9 cellular contexts compared by ENCODE assay signal in genomic region chr1:201020040-201020591, GRCh38. TPM values are rescaled to one million over a fixed set of nuclear protein-coding genes. Genes with fewer than 3 reads are reported as not detected.
A peak's percentile ranks its signal among the peaks of the same experiment; 100 is the strongest.
DNase-seq lines count a peak whose midpoint lies in the region; ATAC-seq and TF ChIP-seq lines count a peak whose summit lies in the region.
"Had no signal": no experiment of that assay in that cellular context is flagged by ENCODE, and none has a peak within 500 bp of the region (broad histone marks: within the 10 kb centered on the region; RNA-seq: fewer than 3 reads in every experiment).

No MANE protein-coding gene starts in this region.

- H3K4me2 ChIP-seq in BLaER1 treated with 17β-estradiol and CSF1 and Interleukin-3, amounts not matched to agents 10 nM and 100 nM = peak overlapping the region; percentile 92 to 100 (median 99)

- peaks cover 0 to 6% (median 0%) of the 10 kb centered on the region in 11 experiments; a peak in 3 of 22 replicates for H3K36me3 ChIP-seq in BLaER1 treated with 17β-estradiol and CSF1 and Interleukin-3, amounts not matched to agents 10 nM and 100 nM
- H3K36me3 ChIP-seq in HUES48 (ENCODE audit: control insufficient read depth, insufficient read depth, low read length) (no peaks in the 10 kb centered on the region), WERI-Rb-1 (peaks cover 29% of the 10 kb centered on the region)
- H3K36me3 ChIP-seq: thoracic aorta had no signal

- peak overlapping the region in 8 of 10 experiments; percentile 43 to 93 (median 87); a peak in 16 of 20 replicates for H3K4me3 ChIP-seq in BLaER1 treated with 17β-estradiol and CSF1 and Interleukin-3, amounts not matched to agents 10 nM and 100 nM
- no peak overlapping the region for H3K4me3 ChIP-seq in HUES48 (ENCODE audit: low read depth, low read length)
- H3K4me3 ChIP-seq in WERI-Rb-1 (ENCODE audit: low read depth, low read length) = peak overlapping the region; percentile 28
- H3K4me3 ChIP-seq: thoracic aorta had no signal

- peaks cover 86 to 94% (median 91%) of the 10 kb centered on the region in 10 experiments for H3K4me1 ChIP-seq in BLaER1 treated with 17β-estradiol and CSF1 and Interleukin-3, amounts not matched to agents 10 nM and 100 nM
- H3K4me1 ChIP-seq in HUES48 (ENCODE audit: control insufficient read depth, insufficient read depth, low read length) = peaks cover 37% of the 10 kb centered on the region

- peaks cover 4 to 19% (median 5%) of the 10 kb centered on the region in 3 donors for H3K27me3 Mint-ChIP-seq in immature natural killer cell (ENCODE audit: low read depth in 3 of 3)

- H3K36me3 Mint-ChIP-seq in immature natural killer cell = no peaks in the 10 kb centered on the region

- H3K4me1 Mint-ChIP-seq in immature natural killer cell = peaks cover 82 to 84% of the 10 kb centered on the region in 2 donors

- H3K9ac ChIP-seq in BLaER1 treated with 17β-estradiol and CSF1 and Interleukin-3, amounts not matched to agents 10 nM and 100 nM = peak overlapping the region; percentile 71 to 95 (median 91)
- no peak overlapping the region for H3K9ac ChIP-seq in HUES48 (ENCODE audit: low read depth, low read length)

- peak; percentile 41; the same call in 1 of the 2 replicates for TF ChIP-seq CTCF in WERI-Rb-1 (IDR thresholded peaks at IDR 0.05; ENCODE audit: low read depth, low read length)

- peak overlapping the region; percentile 81 to 94 (median 91) for H3K4me3 Mint-ChIP-seq in immature natural killer cell

- no peak for ATAC-seq in left ventricle myocardium superior
- no peak for ATAC-seq in HG02642 (IDR thresholded peaks at IDR 0.05; ENCODE audit: poor library complexity, unreplicated experiment)
- no peak for ATAC-seq in HG03442 (IDR thresholded peaks at IDR 0.05; ENCODE audit: unreplicated experiment)

- H3K9me3 Mint-ChIP-seq in immature natural killer cell = no peaks in the 10 kb centered on the region

- H3K27ac Mint-ChIP-seq in immature natural killer cell = peak overlapping the region; percentile 98 to 100 (median 100)

- H3K27me3 ChIP-seq in BLaER1 treated with 17β-estradiol and CSF1 and Interleukin-3, amounts not matched to agents 10 nM and 100 nM = no peaks in the 10 kb centered on the region
- H3K27me3 ChIP-seq in HUES48 (ENCODE audit: control insufficient read depth, insufficient read depth, low read length) (peaks cover 7% of the 10 kb centered on the region), WERI-Rb-1 (ENCODE audit: insufficient read depth, low read depth, severe bottlenecking) (no peaks in the 10 kb centered on the region)

- H3K9me3 ChIP-seq in BLaER1 treated with 17β-estradiol and CSF1 and Interleukin-3, amounts not matched to agents 10 nM and 100 nM (replicated peaks in 1 of 11) = no peaks in the 10 kb centered on the region
- no peaks in the 10 kb centered on the region for H3K9me3 ChIP-seq in HUES48 (ENCODE audit: control insufficient read depth, insufficient read depth, low read length)
- H3K9me3 ChIP-seq in WERI-Rb-1 (ENCODE audit: severe bottlenecking) = no peaks in the 10 kb centered on the region
- H3K9me3 ChIP-seq: thoracic aorta had no signal

- H3K27ac ChIP-seq in BLaER1 treated with 17β-estradiol and CSF1 and Interleukin-3, amounts not matched to agents 10 nM and 100 nM = peak overlapping the region; percentile 67 to 97 (median 92)
- H3K27ac ChIP-seq in HUES48 (ENCODE audit: low read depth, low read length) (peak overlapping the region; percentile 46), WERI-Rb-1 (peak overlapping the region; percentile 98)
- H3K27ac ChIP-seq: thoracic aorta had no signal

- peaks cover 0 to 50% (median 29%) of the 10 kb centered on the region in 11 experiments; a peak in 19 of 22 replicates for H4K20me1 ChIP-seq in BLaER1 treated with 17β-estradiol and CSF1 and Interleukin-3, amounts not matched to agents 10 nM and 100 nM

- DNase-seq in WERI-Rb-1 (peak; percentile 100), immature natural killer cell (peak in 1 of 3 donors; percentile 27), left ventricle myocardium superior (no peak), Ammon's horn (ENCODE audit: low spot score) (no peak)

- intact Hi-C loops in left ventricle myocardium superior (cut with micrococcal nuclease) = no loop called here

RNA-seq across cellular contexts. Expression of gene KIF21B, which starts 3.4 kb away (rescaled TPM):
- 1 to 10 TPM; 1.6 to 9.1 (median 2.9) TPM for polyA plus RNA-seq in immature natural killer cell
- total RNA-seq in left ventricle myocardium superior = 0.45 TPM

Comparison
In these comparisons a context has a peak if more than half of its experiments do, and no peak if none do; other contexts are left out.
1. H3K27ac ChIP-seq: peak in every context shown above with its lines; median percentile 98 in WERI-Rb-1; 92 in BLaER1 treated with 17β-estradiol and CSF1 and Interleukin-3, amounts not matched to agents 10 nM and 100 nM; 46 in HUES48.